ENCODE assay signal across 8 cellular contexts in the genomic region with DNA sequence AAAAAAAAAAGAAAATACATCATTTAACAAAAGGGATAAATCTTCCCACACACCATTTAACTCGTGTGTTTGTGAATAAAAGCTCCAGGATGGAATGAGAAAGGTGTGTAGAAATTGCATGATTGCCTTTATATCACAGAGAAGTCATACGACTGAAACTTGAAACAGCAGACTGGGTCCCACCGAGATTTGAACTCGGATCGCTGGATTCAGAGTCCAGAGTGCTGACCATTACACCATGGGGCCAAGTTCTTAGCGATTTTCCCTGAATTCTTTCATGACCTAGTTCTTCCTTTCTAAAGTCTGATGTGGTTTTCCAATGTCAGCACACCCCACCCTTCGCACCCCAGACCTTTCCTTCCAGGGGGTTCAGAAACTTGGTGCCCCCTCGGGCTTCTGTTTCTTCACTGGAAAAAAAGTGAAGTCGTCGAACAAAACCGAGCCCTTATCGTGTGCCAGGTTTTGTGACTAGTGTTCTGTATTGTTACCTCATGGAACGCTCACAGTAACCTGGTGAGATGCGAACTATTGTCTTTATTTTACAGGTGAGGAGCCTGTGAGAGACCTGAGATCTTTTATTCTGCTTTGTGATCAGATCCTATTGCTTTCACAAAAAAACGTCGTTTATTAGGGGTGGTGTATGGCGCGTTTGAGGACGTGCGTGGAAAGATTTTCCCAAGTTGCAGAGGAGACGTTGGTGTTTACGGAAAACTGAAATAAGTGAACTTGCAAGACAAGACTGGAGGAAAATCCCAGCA.
DNase-seq lines count a peak whose midpoint lies in the region; ATAC-seq, FAIRE-seq and TF ChIP-seq lines count a peak whose summit lies in the region.

No MANE protein-coding gene starts in this region.

- H3K9me1 ChIP-seq in keratinocyte (ENCODE audit: control insufficient read depth, extremely low read depth, insufficient read depth, low read length), result no peaks in the 10 kb centered on the region

- dilution Hi-C loops in keratinocyte (cut with MboI; ENCODE audit: extremely low pct_ligation_motif_present, low sequenced_read_pairs), result no loop called here

- H3K79me2 ChIP-seq in Loucy (ENCODE audit: insufficient read depth, low read length) (no peaks in the 10 kb centered on the region), SK-N-SH (ENCODE audit: insufficient read depth) (no peaks in the 10 kb centered on the region), keratinocyte (ENCODE audit: control insufficient read depth, insufficient read depth, low read length) (no peaks in the 10 kb centered on the region)

- H4K20me1 ChIP-seq in Loucy (ENCODE audit: insufficient read depth, low read length, poor library complexity, severe bottlenecking) (no peaks in the 10 kb centered on the region), SK-N-SH (ENCODE audit: insufficient read depth) (no peaks in the 10 kb centered on the region), keratinocyte (ENCODE audit: control insufficient read depth, extremely low read depth, insufficient read depth, low read length) (no peaks in the 10 kb centered on the region)

- H3K9me2 ChIP-seq in Loucy (replicated peaks; ENCODE audit: low read depth, low read length) (no peaks in the 10 kb centered on the region), SK-N-SH (no peaks in the 10 kb centered on the region; the same call in 1 of the 2 replicates)

- FAIRE-seq in keratinocyte (lab: Jason Lieb, UNC), result no peak

- peak overlapping the region; percentile 87 for H3K9ac ChIP-seq in Loucy (ENCODE audit: low read depth, low read length, poor library complexity, severe bottlenecking)
- peak overlapping the region; percentile 28; the same call in 1 of the 2 replicates for H3K9ac ChIP-seq in SK-N-SH
- H3K9ac ChIP-seq in keratinocyte (ENCODE audit: control insufficient read depth, extremely low read depth, insufficient read depth, low read length), result peak overlapping the region; percentile 57

- H3K27ac ChIP-seq in SK-N-SH (ENCODE audit: low read depth in 2 of 2, low read length in 1 of 2), result peak overlapping the region; percentile 17 to 74; a peak in 3 of 4 replicates
- peak overlapping the region; percentile 16 for H3K27ac ChIP-seq in caudate nucleus (ENCODE audit: low read depth, low read length)
- peak overlapping the region; percentile 37 for H3K27ac ChIP-seq in keratinocyte (ENCODE audit: control insufficient read depth, insufficient read depth, low read length)

- TF ChIP-seq CTCF in Loucy (conservative IDR thresholded peaks at IDR 0.05; ENCODE audit: low read length) (no peak), SK-N-SH (IDR thresholded peaks at IDR 0.05) (no peak), keratinocyte (optimal IDR thresholded peaks at IDR 0.05 in 1 of 3, IDR thresholded peaks at IDR 0.05 in 1 of 3, conservative IDR thresholded peaks at IDR 0.05 in 1 of 3; ENCODE audit: extremely low read depth in 1 of 3, insufficient read depth in 2 of 3, low read length in 3 of 3) (no peak)

- H3K4me3 ChIP-seq in Loucy (ENCODE audit: low read length, poor library complexity, severe bottlenecking), result peak overlapping the region; percentile 76
- H3K4me3 ChIP-seq in SK-N-SH (ENCODE audit: low read depth in 2 of 2, low read length in 1 of 2), result peak overlapping the region; percentile 64 to 69
- H3K4me3 ChIP-seq in keratinocyte (ENCODE audit: control insufficient read depth in 2 of 3, extremely low read depth in 1 of 3, insufficient read depth in 2 of 3, low read depth in 1 of 3, low read length in 3 of 3), result peak overlapping the region; percentile 59 to 75 (median 71)

- H3K36me3 ChIP-seq in Loucy (ENCODE audit: insufficient read depth, low read length) (no peaks in the 10 kb centered on the region), SK-N-SH (replicated peaks in 1 of 2; ENCODE audit: control insufficient read depth in 1 of 2, insufficient read depth in 2 of 2, low read length in 1 of 2) (no peaks in the 10 kb centered on the region), keratinocyte (ENCODE audit: control insufficient read depth in 2 of 2, extremely low read depth in 1 of 2, insufficient read depth in 2 of 2, low read length in 2 of 2) (no peaks in the 10 kb centered on the region)

- H3K4me1 ChIP-seq in Loucy (ENCODE audit: insufficient read depth, low read length, poor library complexity, severe bottlenecking) (peaks cover 29% of the 10 kb centered on the region), SK-N-SH (ENCODE audit: control insufficient read depth in 1 of 2, insufficient read depth in 2 of 2, low read depth in 1 of 2, low read length in 1 of 2) (peaks cover 0 to 10% of the 10 kb centered on the region in 2 experiments; a peak in 2 of 4 replicates), keratinocyte (ENCODE audit: control insufficient read depth, extremely low read depth, insufficient read depth, low read length) (peaks cover 11% of the 10 kb centered on the region)

- no peak for ATAC-seq in GM19397 (IDR thresholded peaks at IDR 0.05; ENCODE audit: unreplicated experiment)
- no peak for ATAC-seq in GM19463 (IDR thresholded peaks at IDR 0.05; ENCODE audit: unreplicated experiment)

- H3K4me2 ChIP-seq in Loucy (ENCODE audit: low read depth, low read length, poor library complexity, severe bottlenecking) (peak overlapping the region; percentile 82), SK-N-SH (peak overlapping the region; percentile 80), keratinocyte (ENCODE audit: control insufficient read depth, extremely low read depth, insufficient read depth, low read depth, low read length) (peak overlapping the region; percentile 81)

- 14% methylated on average over 22 of the region's 22 CpGs for WGBS in SK-N-SH (ENCODE audit: low lambda C conversion rate)

- H3K9me3 ChIP-seq in Loucy (ENCODE audit: insufficient read depth, low read depth, low read length) (no peaks in the 10 kb centered on the region), SK-N-SH (no peaks in the 10 kb centered on the region), keratinocyte (ENCODE audit: control insufficient read depth, low read depth, low read length) (no peaks in the 10 kb centered on the region)

- no peak for TF ChIP-seq RAD21 in SK-N-SH (IDR thresholded peaks at IDR 0.05; ENCODE audit: low read length)

- POLR2A ChIA-PET in SK-N-SH (lab: Yijun Ruan, JAX), result no interaction called here

- peak; percentile 82 for DNase-seq in G401 (ENCODE audit: low spot score)
- peak; percentile 59 for DNase-seq in SK-N-SH
- DNase-seq in caudate nucleus (lab: John Stamatoyannopoulos, UW), result peak in 25 of 61 donors; percentile 5 to 50 (median 21)
- DNase-seq in keratinocyte (ENCODE audit: low read depth, low spot score), result no peak
- peak; percentile 47 for DNase-seq in stimulated activated CD4-positive, alpha-beta T cell treated with anti-CD3 and anti-CD28 coated beads, Interleukin-4, amount 100 ng/mL, for 24 hours

- TF ChIP-seq EP300 in SK-N-SH (IDR thresholded peaks at IDR 0.05; ENCODE audit: borderline replicate concordance in 1 of 2, low read depth in 1 of 2, low read length in 1 of 2), result no peak

- H3K27me3 ChIP-seq in Loucy (ENCODE audit: insufficient read depth, low read length, poor library complexity, severe bottlenecking) (no peaks in the 10 kb centered on the region), SK-N-SH (ENCODE audit: insufficient read depth) (no peaks in the 10 kb centered on the region; the same call in 1 of the 2 replicates), keratinocyte (ENCODE audit: control insufficient read depth, extremely low read depth, insufficient read depth, low read length) (peaks cover 3% of the 10 kb centered on the region)

- H2AFZ ChIP-seq in Loucy (ENCODE audit: low read length), result no peak overlapping the region
- peak overlapping the region; percentile 77 for H2AFZ ChIP-seq in SK-N-SH (ENCODE audit: low read depth)
- peak overlapping the region; percentile 88 for H2AFZ ChIP-seq in keratinocyte (ENCODE audit: control insufficient read depth, low read length)

- CTCF ChIA-PET in SK-N-SH (lab: Yijun Ruan, JAX), result interaction anchor here (1.0 to 1.6 kb wide), 3 partner anchors 32 to 644 kb away, joined by 3 read pairs; a partner anchor contains a TSS

- H3F3A ChIP-seq in Loucy (ENCODE audit: low read depth), result no peaks in the 10 kb centered on the region
- H3F3A ChIP-seq in SK-N-SH (replicated peaks; ENCODE audit: insufficient read depth), result peaks cover 15% of the 10 kb centered on the region

- in situ Hi-C loops in G401 (cut with HindIII; ENCODE audit: low sequenced_read_pairs), result no loop called here

TF ChIP-seq in SK-N-SH, 30 proteins besides CTCF, POLR2A, EP300 and RAD21 (continues in another document):
- TF ChIP-seq ZBTB33 (IDR thresholded peaks at IDR 0.05; ENCODE audit: borderline replicate concordance, low read depth) (no peak; the same call in 1 of the 2 replicates), GATA2 (CRISPR knock-in tag; IDR thresholded peaks at IDR 0.05) (no peak), NRF1 (IDR thresholded peaks at IDR 0.05; ENCODE audit: low read depth, low read length) (no peak), EZH2phosphoT487 (IDR thresholded peaks at IDR 0.05; ENCODE audit: borderline replicate concordance, low read depth) (no peak), RXRA (IDR thresholded peaks at IDR 0.05; ENCODE audit: borderline replicate concordance, low read depth) (no peak), RCOR1 (IDR thresholded peaks at IDR 0.05; ENCODE audit: low read length) (no peak), RFX5 (IDR thresholded peaks at IDR 0.05; ENCODE audit: low read length) (no peak), MEF2A (IDR thresholded peaks at IDR 0.05; ENCODE audit: borderline replicate concordance, low read depth) (no peak), POLR2AphosphoS5 (IDR thresholded peaks at IDR 0.05; ENCODE audit: low read depth, low read length) (no peak), NFIC (IDR thresholded peaks at IDR 0.05; ENCODE audit: borderline replicate concordance) (no peak), MXI1 (IDR thresholded peaks at IDR 0.05; ENCODE audit: low read depth, low read length) (no peak), FOXJ3 (CRISPR knock-in tag; IDR thresholded peaks at IDR 0.05) (no peak), SIN3A (IDR thresholded peaks at IDR 0.05; ENCODE audit: borderline replicate concordance, low read depth, low read length) (no peak)

Comparison
In these comparisons a context has a peak if more than half of its experiments do, and no peak if none do; other contexts are left out.
1. H3K9ac ChIP-seq: peak in every context shown above with its lines; median percentile 87 in Loucy; 57 in keratinocyte; 28 in SK-N-SH.